Comparison of ENCODE assay signal across 17 cellular contexts in the genomic region with DNA sequence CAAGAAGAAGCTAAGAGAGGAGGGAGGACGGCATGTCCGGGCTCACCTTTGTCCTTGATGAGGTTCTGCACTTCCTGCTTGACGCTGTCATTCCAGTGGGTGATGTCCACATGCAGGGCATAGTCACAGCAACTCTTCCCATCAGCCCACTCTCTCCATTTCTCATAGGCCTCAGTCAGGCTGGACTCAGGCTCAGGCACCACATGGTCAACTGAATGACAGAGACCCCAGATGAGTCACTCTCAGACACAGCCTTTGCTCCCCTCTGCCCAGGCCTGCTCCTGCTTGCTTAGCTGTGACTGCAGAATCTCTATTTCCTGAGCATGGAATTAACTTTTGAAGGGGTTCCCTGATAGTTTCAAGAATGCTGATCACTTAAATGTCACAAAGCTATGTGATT.
DNase-seq lines count a peak whose midpoint lies in the region; ATAC-seq and TF ChIP-seq lines count a peak whose summit lies in the region.
"Had no signal": no experiment of that assay in that cellular context is flagged by ENCODE, and none has a peak within 500 bp of the region (broad histone marks: within the 10 kb centered on the region; RNA-seq: fewer than 3 reads in every experiment).

No MANE protein-coding gene starts in this region.

- H3K9me3 ChIP-seq in ascending aorta, result no peaks in the 10 kb centered on the region
- no peaks in the 10 kb centered on the region for H3K9me3 ChIP-seq in sigmoid colon
- no peaks in the 10 kb centered on the region for H3K9me3 ChIP-seq in left ventricle myocardium inferior (replicated peaks)
- H3K9me3 ChIP-seq: SJCRH30 had no signal

- no peak for TF ChIP-seq EP300 in sigmoid colon (IDR thresholded peaks at IDR 0.05)

- peak overlapping the region; percentile 81 to 98 for H3K27ac ChIP-seq in ascending aorta
- H3K27ac ChIP-seq in sigmoid colon, result peak overlapping the region; percentile 68 to 94 (median 89)
- no peak overlapping the region for H3K27ac ChIP-seq in left ventricle myocardium inferior (replicated peaks)
- H3K27ac ChIP-seq: RWPE1, SJCRH30 had no signal

- no peak for TF ChIP-seq POLR2A in sigmoid colon (IDR thresholded peaks at IDR 0.05)

- ATAC-seq in HG02798 (IDR thresholded peaks at IDR 0.05; ENCODE audit: poor library complexity, unreplicated experiment), result no peak
- ATAC-seq: HCT116, K562 had no signal

- intact Hi-C loops in ascending aorta (cut with DNase I) (no loop called here), sigmoid colon (cut with DNase I) (no loop called here), left ventricle myocardium inferior (cut with micrococcal nuclease) (no loop called here)

- H3K4me1 ChIP-seq in ascending aorta (peaks cover 23 to 57% of the 10 kb centered on the region in 2 donors), sigmoid colon (peaks cover 0 to 97% (median 86%) of the 10 kb centered on the region in 4 donors), left ventricle myocardium inferior (peaks cover 30% of the 10 kb centered on the region)

- H3K4me3 ChIP-seq in ascending aorta (no peak overlapping the region), fibroblast of mammary gland (ENCODE audit: control insufficient read depth, low read depth, low read length) (no peak overlapping the region), sigmoid colon (no peak overlapping the region), left ventricle myocardium inferior (no peak overlapping the region)
- H3K4me3 ChIP-seq: K562, SJCRH30 had no signal

- H3K36me3 ChIP-seq in ascending aorta, result peaks cover 25 to 28% of the 10 kb centered on the region in 2 donors
- peaks cover 0 to 40% (median 17%) of the 10 kb centered on the region in 4 donors for H3K36me3 ChIP-seq in sigmoid colon
- peaks cover 12% of the 10 kb centered on the region for H3K36me3 ChIP-seq in left ventricle myocardium inferior

- 72 to 89% methylated on average over 3 of the region's 3 CpGs for WGBS in sigmoid colon, 2 donors

- H3K27me3 ChIP-seq in ascending aorta, result no peaks in the 10 kb centered on the region
- no peaks in the 10 kb centered on the region for H3K27me3 ChIP-seq in sigmoid colon
- H3K27me3 ChIP-seq in left ventricle myocardium inferior (ENCODE audit: low read depth), result no peaks in the 10 kb centered on the region
- H3K27me3 ChIP-seq: SJCRH30 had no signal

- DNase-seq in ascending aorta (ENCODE audit: low spot score in 2 of 2) (no peak), fibroblast of mammary gland (ENCODE audit: low read depth) (peak; percentile 26), sigmoid colon (no peak), left ventricle myocardium inferior (no peak), DMS153 (lab: John Stamatoyannopoulos, UW) (no peak), GOT3 (lab: John Stamatoyannopoulos, UW) (no peak)
- DNase-seq: DMS53, NCI-H1417 treated with DMSO at 0.1 percent for 48 hours, NCI-H1930, NCI-H2171 treated with DMSO at 0.1 percent for 48 hours, NCI-H446 treated with DMSO at 0.1 percent for 48 hours, NCI-H748 treated with DMSO at 0.1 percent for 48 hours, SJCRH30 had no signal

- no peak for TF ChIP-seq CTCF in ascending aorta (IDR thresholded peaks at IDR 0.05)
- TF ChIP-seq CTCF in fibroblast of mammary gland (conservative IDR thresholded peaks at IDR 0.05; ENCODE audit: control insufficient read depth, insufficient read depth, low read depth, low read length), result no peak
- TF ChIP-seq CTCF in sigmoid colon (IDR thresholded peaks at IDR 0.05), result no peak
- no peak for TF ChIP-seq CTCF in left ventricle myocardium inferior (IDR thresholded peaks at IDR 0.05; ENCODE audit: borderline replicate concordance)
